In genomic region chr15:57290192-57290591, GRCh38 we compare ENCODE assay signal across 25 cellular contexts.
"Had no signal": no experiment of that assay in that cellular context is flagged by ENCODE, and none has a peak within 500 bp of the region (broad histone marks: within the 10 kb centered on the region; RNA-seq: fewer than 3 reads in every experiment).

No MANE protein-coding gene starts in this region.

- ATAC-seq: left lobe of liver; natural killer cell treated with Interleukin-12 subunit alpha and Interleukin-12 subunit beta and Interleukin-15 and Interleukin-18, amount 100 ng/mL, for 72 hours; pancreas; psoas muscle had no signal

- H3K9me3 ChIP-seq: neutrophil, psoas muscle, right atrium auricular region, stomach, suprapubic skin, tibial nerve, uterus had no signal

- H3K27ac ChIP-seq: neutrophil, pancreas, psoas muscle, right atrium auricular region, stomach, tibial nerve, uterus had no signal

- H3K4me1 Mint-ChIP-seq: immature natural killer cell, mesothelial cell of epicardium had no signal

- DNase-seq: activated CD4-positive, alpha-beta memory T cell treated with anti-CD3 and anti-CD28 coated beads for 36 hours; activated CD4-positive, alpha-beta T cell treated with anti-CD3 and anti-CD28 coated beads for 48 hours; activated effector memory CD4-positive, alpha-beta T cell treated with Interleukin-2 at 50 U/mL for 16 hours; activated naive CD4-positive, alpha-beta T cell treated with anti-CD3 and anti-CD28 coated beads for 36 hours; activated T-cell treated with anti-CD3 and anti-CD28 coated beads, Interleukin-2, amount 50 U/mL, for 48 hours; aorta; foreskin melanocyte; immature natural killer cell; pancreas; psoas muscle; stimulated activated CD4-positive, alpha-beta T cell treated with anti-CD3 and anti-CD28 coated beads, Interleukin-4, amount 100 ng/mL, for 24 hours; stomach; uterus had no signal

- H3K36me3 Mint-ChIP-seq: natural killer cell treated with Interleukin-12 subunit alpha and Interleukin-12 subunit beta and Interleukin-15 and Interleukin-18, amount 100 ng/mL, for 72 hours had no signal

- H3K79me2 ChIP-seq: hepatocyte had no signal

- FAIRE-seq: endometrium, pancreas had no signal

- H3K4me2 ChIP-seq: hepatocyte had no signal

- H3K4me3 Mint-ChIP-seq: activated CD4-positive, alpha-beta memory T cell treated with anti-CD3 and anti-CD28 coated beads for 36 hours; activated naive CD4-positive, alpha-beta T cell treated with anti-CD3 and anti-CD28 coated beads for 36 hours; brain; immature natural killer cell; mesothelial cell of epicardium; natural killer cell treated with Interleukin-12 subunit alpha and Interleukin-12 subunit beta and Interleukin-15 and Interleukin-18, amount 100 ng/mL, for 72 hours; T-helper 1 cell treated with Interleukin-12 subunit alpha and Interleukin-12 subunit beta and Interleukin-4 antibody, amounts not matched to agents 30 μg/mL and 1 μg/mL, for 36 hours had no signal

- H2AFZ ChIP-seq: hepatocyte had no signal

- H3K27me3 ChIP-seq: hepatocyte, neutrophil, pancreas, right atrium auricular region, stomach, suprapubic skin, tibial nerve, uterus had no signal

- H3K4me3 ChIP-seq: hepatocyte, lung, pancreas, psoas muscle, right atrium auricular region, stomach, suprapubic skin, tibial nerve, uterus had no signal

- H3K36me3 ChIP-seq: pancreas, uterus had no signal

- H3K9me3 Mint-ChIP-seq: immature natural killer cell; natural killer cell treated with Interleukin-12 subunit alpha and Interleukin-12 subunit beta and Interleukin-15 and Interleukin-18, amount 100 ng/mL, for 72 hours; T-helper 1 cell treated with Interleukin-12 subunit alpha and Interleukin-12 subunit beta and Interleukin-4 antibody, amounts not matched to agents 30 μg/mL and 1 μg/mL, for 36 hours had no signal

- H3K27me3 Mint-ChIP-seq: activated CD4-positive, alpha-beta memory T cell treated with anti-CD3 and anti-CD28 coated beads for 36 hours; brain; natural killer cell treated with Interleukin-12 subunit alpha and Interleukin-12 subunit beta and Interleukin-15 and Interleukin-18, amount 100 ng/mL, for 72 hours had no signal

- H3K4me1 ChIP-seq: pancreas, psoas muscle, stomach, suprapubic skin, tibial nerve, uterus had no signal

- H3K27ac Mint-ChIP-seq: activated CD4-positive, alpha-beta memory T cell treated with anti-CD3 and anti-CD28 coated beads for 36 hours; activated naive CD4-positive, alpha-beta T cell treated with anti-CD3 and anti-CD28 coated beads for 36 hours; immature natural killer cell; mesothelial cell of epicardium; T-helper 1 cell treated with Interleukin-12 subunit alpha and Interleukin-12 subunit beta and Interleukin-4 antibody, amounts not matched to agents 30 μg/mL and 1 μg/mL, for 36 hours had no signal
